24 cellular contexts compared by ENCODE assay signal in the genomic region with DNA sequence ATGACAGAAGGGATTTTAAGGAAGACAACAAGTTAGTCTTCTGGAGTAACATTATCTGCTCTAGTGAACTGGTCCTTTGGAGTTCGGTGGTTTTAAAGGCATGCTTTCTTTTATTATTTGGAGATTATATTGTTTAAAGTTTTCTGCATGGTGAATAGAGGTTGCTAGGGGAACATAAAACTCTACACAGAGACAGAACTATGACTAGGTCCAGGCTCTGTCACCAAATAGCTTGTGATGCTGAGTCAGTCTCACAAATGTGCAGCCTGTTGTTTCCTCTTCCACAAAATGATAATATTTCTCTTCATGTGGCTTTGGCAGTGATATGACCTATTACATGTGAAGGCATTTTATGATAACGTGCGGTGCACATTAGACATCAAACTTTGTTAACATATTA.
A peak's percentile ranks its signal among the peaks of the same experiment; 100 is the strongest.
DNase-seq lines count a peak whose midpoint lies in the region; TF ChIP-seq lines count a peak whose summit lies in the region.
"Had no signal": no experiment of that assay in that cellular context is flagged by ENCODE, and none has a peak within 500 bp of the region (broad histone marks: within the 10 kb centered on the region; RNA-seq: fewer than 3 reads in every experiment).

No MANE protein-coding gene starts in this region.

- 29 to 30% methylated on average over 3 of the region's 3 CpGs for WGBS in GM23248 (ENCODE audit: low coverage in 1 of 2, low lambda C conversion rate in 2 of 2, missing lambda C conversion rate in 2 of 2), 2 experiments
- 31% methylated on average over 3 of the region's 3 CpGs for WGBS in smooth muscle cell (ENCODE audit: low lambda C conversion rate)

- H3K36me3 Mint-ChIP-seq in immature natural killer cell, result peaks cover 0 to 12% (median 4%) of the 10 kb centered on the region in 3 donors
- H3K36me3 Mint-ChIP-seq: activated naive CD4-positive, alpha-beta T cell treated with anti-CD3 and anti-CD28 coated beads, Interleukin-2, amount 50 U/mL, for 24 hours; brain; T-cell; type B pancreatic cell had no signal

- H4K20me1 ChIP-seq in GM23248 (ENCODE audit: insufficient read depth) (no peaks in the 10 kb centered on the region), smooth muscle cell (ENCODE audit: low read depth) (no peaks in the 10 kb centered on the region)

- H3F3A ChIP-seq in GM23248 (ENCODE audit: insufficient read depth) (peaks cover 8% of the 10 kb centered on the region; the same call in 1 of the 2 replicates), smooth muscle cell (ENCODE audit: low read depth) (no peaks in the 10 kb centered on the region)

- no peaks in the 10 kb centered on the region for H3K9me2 ChIP-seq in GM23248 (ENCODE audit: insufficient read depth)

- H3K27ac ChIP-seq in GM23248 (peak overlapping the region; percentile 67), brain microvascular endothelial cell (peak overlapping the region; percentile 69), smooth muscle cell (ENCODE audit: low read depth) (peak overlapping the region; percentile 88)
- H3K27ac ChIP-seq: epithelial cell of prostate, psoas muscle had no signal

- H3K4me1 Mint-ChIP-seq in immature natural killer cell, result peaks cover 0 to 6% of the 10 kb centered on the region in 2 donors
- H3K4me1 Mint-ChIP-seq: activated naive CD4-positive, alpha-beta T cell treated with anti-CD3 and anti-CD28 coated beads, Interleukin-2, amount 50 U/mL, for 24 hours; B cell; GM23338 had no signal

- H3K9ac ChIP-seq in GM23248 (peak overlapping the region; percentile 31; the same call in 1 of the 2 replicates), smooth muscle cell (ENCODE audit: low read depth) (peak overlapping the region; percentile 67)

- DNase-seq in GM23248 (peak; percentile 87), brain microvascular endothelial cell (peak; percentile 88), foreskin melanocyte (peak; percentile 3), smooth muscle cell (lab: John Stamatoyannopoulos, UW; ENCODE audit: unreplicated experiment) (no peak), KBM-7 (no peak), immature natural killer cell (no peak), NCI-H510A treated with DMSO at 0.1 percent for 48 hours (lab: John Stamatoyannopoulos, UW) (no peak)
- DNase-seq: activated CD4-positive, alpha-beta T cell treated with anti-CD3 and anti-CD28 coated beads for 4 hours; KG1; NCI-H1930; NCI-H2227 treated with DMSO at 0.1 percent for 48 hours; NCI-H774; OCI-M1; psoas muscle; SHP77 treated with DMSO at 0.1 percent for 48 hours; stimulated activated CD4-positive, alpha-beta T cell treated with anti-CD3 and anti-CD28 coated beads, Interleukin-4, amount 100 ng/mL, for 1 hour; T-cell had no signal

- H3K27me3 ChIP-seq in GM23248 (replicated peaks; ENCODE audit: insufficient read depth) (no peaks in the 10 kb centered on the region), brain microvascular endothelial cell (replicated peaks) (no peaks in the 10 kb centered on the region), smooth muscle cell (ENCODE audit: low read depth) (no peaks in the 10 kb centered on the region)

- H3K9me3 Mint-ChIP-seq in immature natural killer cell, result peaks cover 0 to 8% (median 0%) of the 10 kb centered on the region in 6 donors
- H3K9me3 Mint-ChIP-seq: GM23338, type B pancreatic cell had no signal

- H3K27ac Mint-ChIP-seq in immature natural killer cell, result no peak overlapping the region
- H3K27ac Mint-ChIP-seq: activated naive CD4-positive, alpha-beta T cell treated with anti-CD3 and anti-CD28 coated beads, Interleukin-2, amount 50 U/mL, for 24 hours; B cell; GM23338; stimulated activated naive CD8-positive, alpha-beta T cell treated with anti-CD3 and anti-CD28 coated beads, Interleukin-15, Interleukin-2, amounts not matched to agents 100 ng/mL and 50 ng/mL, for 24 hours; T-cell; type B pancreatic cell had no signal

- H3K27me3 Mint-ChIP-seq in immature natural killer cell (ENCODE audit: low read depth in 3 of 3), result peaks cover 0 to 4% (median 1%) of the 10 kb centered on the region in 3 donors
- H3K27me3 Mint-ChIP-seq: activated naive CD4-positive, alpha-beta T cell treated with anti-CD3 and anti-CD28 coated beads, Interleukin-2, amount 50 U/mL, for 24 hours; B cell; stimulated activated naive CD8-positive, alpha-beta T cell treated with anti-CD3 and anti-CD28 coated beads, Interleukin-15, Interleukin-2, amounts not matched to agents 100 ng/mL and 50 ng/mL, for 24 hours; T-cell; type B pancreatic cell had no signal

- H3K4me2 ChIP-seq in GM23248 (ENCODE audit: unreplicated experiment) (peak overlapping the region; percentile 28), smooth muscle cell (peak overlapping the region; percentile 1)
- H3K4me2 ChIP-seq: GM23338 had no signal

- H2AFZ ChIP-seq in GM23248 (no peak overlapping the region), smooth muscle cell (ENCODE audit: low read depth) (no peak overlapping the region)
- H2AFZ ChIP-seq: GM23338 had no signal

- H3K4me3 Mint-ChIP-seq in immature natural killer cell, result no peak overlapping the region
- H3K4me3 Mint-ChIP-seq: activated naive CD4-positive, alpha-beta T cell treated with anti-CD3 and anti-CD28 coated beads, Interleukin-2, amount 50 U/mL, for 24 hours; B cell; brain; GM23338; stimulated activated naive CD8-positive, alpha-beta T cell treated with anti-CD3 and anti-CD28 coated beads, Interleukin-15, Interleukin-2, amounts not matched to agents 100 ng/mL and 50 ng/mL, for 24 hours; T-cell; type B pancreatic cell had no signal

- TF ChIP-seq CTCF in brain microvascular endothelial cell (IDR thresholded peaks at IDR 0.05; ENCODE audit: low read depth, low read length, missing control alignments) (no peak), smooth muscle cell (IDR thresholded peaks at IDR 0.05; ENCODE audit: borderline replicate concordance, insufficient read depth, poor library complexity, severe bottlenecking) (no peak)

- H3K36me3 ChIP-seq in GM23248 (ENCODE audit: low read depth), result no peaks in the 10 kb centered on the region
- H3K36me3 ChIP-seq in brain microvascular endothelial cell (replicated peaks), result no peaks in the 10 kb centered on the region
- no peaks in the 10 kb centered on the region for H3K36me3 ChIP-seq in smooth muscle cell (ENCODE audit: low read depth)

- H3K9me3 ChIP-seq in GM23248 (ENCODE audit: low read depth) (no peaks in the 10 kb centered on the region), smooth muscle cell (replicated peaks; ENCODE audit: low read depth) (no peaks in the 10 kb centered on the region)
- H3K9me3 ChIP-seq: psoas muscle had no signal

- H3K4me3 ChIP-seq in GM23248, result no peak overlapping the region
- no peak overlapping the region for H3K4me3 ChIP-seq in brain microvascular endothelial cell (ENCODE audit: low read depth, low read length)
- no peak overlapping the region for H3K4me3 ChIP-seq in smooth muscle cell
- H3K4me3 ChIP-seq: GM23338, psoas muscle had no signal

- in situ Hi-C loops in GM23248 (cut with MboI) (no loop called here), brain microvascular endothelial cell (cut with HindIII; ENCODE audit: low pct_ligation_motif_present, low sequenced_read_pairs) (no loop called here), KBM-7 (cut with MboI; ENCODE audit: low pct_unique_long_range_greater_than_20kb, low sequenced_read_pairs) (no loop called here)

- peaks cover 20% of the 10 kb centered on the region for H3K4me1 ChIP-seq in GM23248 (ENCODE audit: insufficient read depth)
- no peaks in the 10 kb centered on the region for H3K4me1 ChIP-seq in smooth muscle cell (ENCODE audit: low read depth)
- H3K4me1 ChIP-seq: psoas muscle had no signal

- H3K79me2 ChIP-seq in GM23248 (ENCODE audit: insufficient read depth) (no peaks in the 10 kb centered on the region), smooth muscle cell (ENCODE audit: low read depth) (no peaks in the 10 kb centered on the region)

Comparison
In these comparisons a context has a peak if more than half of its experiments do, and no peak if none do; other contexts are left out.
1. DNase-seq: peak in GM23248 (single experiment), brain microvascular endothelial cell (single experiment) and foreskin melanocyte (single experiment); none in smooth muscle cell (single experiment), KBM-7 (single experiment), immature natural killer cell (0 of 3) and NCI-H510A treated with DMSO at 0.1 percent for 48 hours (single experiment).
2. Peak in every context shown above with its lines, with median percentiles within 50 percentile points of each other: H3K27ac ChIP-seq.